In genomic region chr15:81909229-81910087, GRCh38 we compare ENCODE assay signal across 20 cellular contexts.
DNase-seq lines count a peak whose midpoint lies in the region; ATAC-seq and TF ChIP-seq lines count a peak whose summit lies in the region.
"Had no signal": no experiment of that assay in that cellular context is flagged by ENCODE, and none has a peak within 500 bp of the region (broad histone marks: within the 10 kb centered on the region; RNA-seq: fewer than 3 reads in every experiment).

No MANE protein-coding gene starts in this region.

- H2AFZ ChIP-seq in IMR-90 (replicated peaks; ENCODE audit: low read length, poor library complexity): peak overlapping the region; percentile 70

- H3K4me1 ChIP-seq in IMR-90 (ENCODE audit: control insufficient read depth, insufficient read depth, low read length) (peaks cover 21% of the 10 kb centered on the region), muscle layer of colon (ENCODE audit: insufficient read depth, low read length) (peaks cover 59% of the 10 kb centered on the region), body of pancreas (no peaks in the 10 kb centered on the region)
- H3K4me1 ChIP-seq: thyroid gland had no signal

- peak overlapping the region; percentile 13; the same call in 1 of the 2 replicates for H3K9ac ChIP-seq in IMR-90 (ENCODE audit: low read depth, low read length)
- H3K9ac ChIP-seq in muscle layer of colon (ENCODE audit: low read length): no peak overlapping the region

- no peak for TF ChIP-seq CTCF in IMR-90 (conservative IDR thresholded peaks at IDR 0.05; ENCODE audit: low read depth, low read length)
- no peak for TF ChIP-seq CTCF in body of pancreas (IDR thresholded peaks at IDR 0.05)

- H3K56ac ChIP-seq in IMR-90 (ENCODE audit: extremely low read depth, insufficient read depth, low read length): no peak overlapping the region; the same call in 1 of the 2 replicates

- H3K27me3 ChIP-seq in IMR-90 (ENCODE audit: control insufficient read depth, insufficient read depth, low read length) (no peaks in the 10 kb centered on the region; the same call in 1 of the 2 replicates), muscle layer of colon (ENCODE audit: control insufficient read depth in 1 of 2, insufficient read depth in 2 of 2, low read length in 2 of 2) (no peaks in the 10 kb centered on the region), body of pancreas (no peaks in the 10 kb centered on the region)
- H3K27me3 ChIP-seq: ascending aorta, thyroid gland had no signal

- CTCF ChIA-PET in IMR-90 (lab: Yijun Ruan, JAX): interaction anchor here (1.0 to 1.5 kb wide), 2 partner anchors 12 to 14 kb away, joined by 3 read pairs; no protein-coding TSS in a partner anchor

- no peaks in the 10 kb centered on the region for H3K9me3 ChIP-seq in IMR-90 (ENCODE audit: control insufficient read depth, insufficient read depth, low read length)
- no peaks in the 10 kb centered on the region for H3K9me3 ChIP-seq in muscle layer of colon (ENCODE audit: low read length)
- no peaks in the 10 kb centered on the region for H3K9me3 ChIP-seq in body of pancreas
- H3K9me3 ChIP-seq: ascending aorta, thyroid gland had no signal

- no TSS peak for BruUV-seq in IMR-90 (replicated peaks; lab: Mats Ljungman, UMichigan)

- H3K27ac ChIP-seq in IMR-90 (ENCODE audit: insufficient read depth, low read length): peak overlapping the region; percentile 58; the same call in 1 of the 2 replicates
- peak overlapping the region; percentile 56 for H3K27ac ChIP-seq in muscle layer of colon (ENCODE audit: low read depth, low read length)
- H3K27ac ChIP-seq in body of pancreas: no peak overlapping the region
- H3K27ac ChIP-seq: 22Rv1, ascending aorta, thyroid gland, WERI-Rb-1 had no signal

- no peaks in the 10 kb centered on the region for H4K20me1 ChIP-seq in IMR-90 (ENCODE audit: insufficient read depth, low read length)

- no peaks in the 10 kb centered on the region for H3K36me3 ChIP-seq in IMR-90 (ENCODE audit: control insufficient read depth, insufficient read depth, low read length)
- H3K36me3 ChIP-seq in muscle layer of colon (ENCODE audit: insufficient read depth, low read length): no peaks in the 10 kb centered on the region
- no peaks in the 10 kb centered on the region for H3K36me3 ChIP-seq in body of pancreas (replicated peaks in 1 of 2; ENCODE audit: insufficient read depth in 1 of 2, low read depth in 2 of 2)
- H3K36me3 ChIP-seq: ascending aorta, thyroid gland, WERI-Rb-1 had no signal

- no peak overlapping the region for H3K4me2 ChIP-seq in IMR-90 (ENCODE audit: low read depth, low read length)

- peak overlapping the region; percentile 76 for H4K91ac ChIP-seq in IMR-90 (ENCODE audit: insufficient read depth, low read depth, low read length)

- 0 out of 2 replicates have a peak overlapping the region, but pooled peaks have one; percentile 28 for H2AK5ac ChIP-seq in IMR-90 (ENCODE audit: low read depth, low read length)

- TF ChIP-seq RAD21 in IMR-90 (IDR thresholded peaks at IDR 0.05; ENCODE audit: low read length): no peak

- peak overlapping the region; percentile 97 for H2BK120ac ChIP-seq in IMR-90 (ENCODE audit: low read depth, low read length)

- dilution Hi-C loops in IMR-90 (cut with HindIII; ENCODE audit: low sequenced_read_pairs, unreplicated experiment): no loop called here

- peak overlapping the region; percentile 78 for H3K23ac ChIP-seq in IMR-90 (ENCODE audit: low read depth, low read length)

- peaks cover 7% of the 10 kb centered on the region; the same call in 1 of the 2 replicates for H3K9me1 ChIP-seq in IMR-90 (ENCODE audit: insufficient read depth, low read length)

- peak overlapping the region; percentile 36 to 87 for H4K8ac ChIP-seq in IMR-90 (ENCODE audit: low read depth in 2 of 2, low read length in 2 of 2)

- TF ChIP-seq POLR2A in IMR-90 (IDR thresholded peaks at IDR 0.05; ENCODE audit: low read depth, low read length) (no peak), body of pancreas (IDR thresholded peaks at IDR 0.05) (no peak)

- intact Hi-C loops in IMR-90 (cut with micrococcal nuclease) (no loop called here), body of pancreas (cut with DNase I) (no loop called here)

- WGBS in IMR-90 (ENCODE audit: extremely low coverage in 2 of 2, insufficient read length in 1 of 2), 2 experiments: no CpG with 5 or more reads among the region's 7 CpGs
- 83 to 87% methylated on average over 7 of the region's 7 CpGs for WGBS in body of pancreas, 2 donors

- peak overlapping the region; percentile 21; the same call in 1 of the 2 replicates for H3K18ac ChIP-seq in IMR-90 (ENCODE audit: low read depth, low read length)

- DNase-seq in DMS 273 (lab: John Stamatoyannopoulos, UW; ENCODE audit: unreplicated experiment): peak; percentile 4
- DNase-seq in DMS 273 treated with DMSO at 0.1 percent for 48 hours (lab: John Stamatoyannopoulos, UW): no peak
- DNase-seq in IMR-90: peak; percentile 42
- peak; percentile 4 for DNase-seq in SW480 (ENCODE audit: low spot score)
- no peak for DNase-seq in body of pancreas
- DNase-seq: activated CD4-positive, alpha-beta memory T cell treated with anti-CD3 and anti-CD28 coated beads, Interleukin-2, amount 10 ng/mL, durations not matched to agents 7 days and 5 days; activated naive CD4-positive, alpha-beta T cell treated with anti-CD3 and anti-CD28 coated beads, Interleukin-2, amount 10 ng/mL, durations not matched to agents 7 days and 5 days; activated T-cell treated with anti-CD3 and anti-CD28 coated beads, Interleukin-2, amount 50 U/mL, for 4 hours; kidney glomerular epithelial cell; NCI-H1105; NCI-H2171; NCI-H774; stimulated activated naive B cell treated with anti-CD40 and anti-IgM and Interleukin-4, amounts not matched to agents 10 μg/mL and 1 μg/mL and 100 μg/mL, for 72 hours; thyroid gland; WERI-Rb-1 had no signal

- H3K4me3 ChIP-seq in IMR-90 (ENCODE audit: insufficient read depth, low read depth, low read length): no peak overlapping the region
- H3K4me3 ChIP-seq in muscle layer of colon (ENCODE audit: low read depth in 1 of 2, low read length in 2 of 2): no peak overlapping the region
- no peak overlapping the region for H3K4me3 ChIP-seq in body of pancreas
- H3K4me3 ChIP-seq: ascending aorta, thyroid gland had no signal

- no peak overlapping the region for H2AK9ac ChIP-seq in IMR-90 (replicated peaks; ENCODE audit: low read depth, low read length, poor library complexity)

- POLR2A ChIA-PET in IMR-90 (lab: Charles Lee; ENCODE audit: unreplicated experiment): no interaction called here

- ATAC-seq in IMR-90 (ENCODE audit: low read depth) (peak; percentile 53), GM19463 (IDR thresholded peaks at IDR 0.05; ENCODE audit: unreplicated experiment) (no peak), GM18907 (IDR thresholded peaks at IDR 0.05; ENCODE audit: unreplicated experiment) (no peak), body of pancreas (no peak)
- ATAC-seq: activated T-cell treated with anti-CD3 and anti-CD28 coated beads, Interleukin-2, amount 50 U/mL, for 4 hours; stimulated activated naive B cell treated with anti-CD40 and anti-IgM and Interleukin-4, amounts not matched to agents 10 μg/mL and 1 μg/mL and 100 μg/mL, for 72 hours had no signal

- H2BK20ac ChIP-seq in IMR-90 (ENCODE audit: low read depth, low read length): peak overlapping the region; percentile 89

- peak overlapping the region; percentile 52; the same call in 2 of the 3 replicates for H2BK15ac ChIP-seq in IMR-90 (ENCODE audit: low read depth, low read length)

- H3K14ac ChIP-seq in IMR-90 (replicated peaks; ENCODE audit: low read depth, low read length): peak overlapping the region; percentile 91

- H3K79me1 ChIP-seq in IMR-90 (ENCODE audit: low read depth in 1 of 2, low read length in 2 of 2): no peaks in the 10 kb centered on the region

- H3K4ac ChIP-seq in IMR-90 (ENCODE audit: low read depth, low read length): peak overlapping the region; percentile 96

- H2BK5ac ChIP-seq in IMR-90 (ENCODE audit: low read depth, low read length, poor library complexity, severe bottlenecking): no peak overlapping the region

- in situ Hi-C loops in IMR-90 (cut with MboI; ENCODE audit: low sequenced_read_pairs): no loop called here

- H4K5ac ChIP-seq in IMR-90 (ENCODE audit: low read depth, low read length): peak overlapping the region; percentile 83; the same call in 1 of the 2 replicates

TF ChIP-seq in IMR-90, 13 proteins besides CTCF, POLR2A, EP300 and RAD21:
- TF ChIP-seq RCOR1 (IDR thresholded peaks at IDR 0.05; ENCODE audit: insufficient replicate concordance, low read length) (no peak), CEBPB (IDR thresholded peaks at IDR 0.05; ENCODE audit: low read depth, low read length) (peak; percentile 14; the same call in 1 of the 2 replicates)
TF ChIP-seq in IMR-90: peak in this region for 1.

Comparison
In these comparisons a context has a peak if more than half of its experiments do, and no peak if none do; other contexts are left out.
1. DNase-seq: peak in DMS 273 (single experiment), IMR-90 (single experiment) and SW480 (single experiment); none in DMS 273 treated with DMSO at 0.1 percent for 48 hours (single experiment) and body of pancreas (0 of 4).
2. H3K27ac ChIP-seq: peak in IMR-90 (single experiment) and muscle layer of colon (single experiment); none in body of pancreas (0 of 4).